In genomic region chr2:101418704-101419663, GRCh38 we compare ENCODE assay signal across 8 cellular contexts. TPM values are rescaled to one million over a fixed set of nuclear protein-coding genes. Genes with fewer than 3 reads are reported as not detected.
DNase-seq lines count a peak whose midpoint lies in the region; ATAC-seq lines count a peak whose summit lies in the region.

No MANE protein-coding gene starts in this region.

- H3K79me1 ChIP-seq in mesenchymal stem cell (replicated peaks; ENCODE audit: low read length, poor library complexity, severe bottlenecking): no peaks in the 10 kb centered on the region

- H2BK120ac ChIP-seq in mesenchymal stem cell (ENCODE audit: low read depth, low read length): no peak overlapping the region

- H3K4me2 ChIP-seq in mesenchymal stem cell (ENCODE audit: low read length, poor library complexity, severe bottlenecking): no peak overlapping the region

- no peak overlapping the region for H3K27ac ChIP-seq in mesenchymal stem cell (ENCODE audit: low read length, poor library complexity, severe bottlenecking)

- no peak overlapping the region for H3K4ac ChIP-seq in mesenchymal stem cell (ENCODE audit: low read depth in 1 of 2, low read length in 2 of 2)

- H2AFZ ChIP-seq in mesenchymal stem cell (ENCODE audit: low read depth, low read length): no peak overlapping the region

- H3K23ac ChIP-seq in mesenchymal stem cell (ENCODE audit: low read length in 2 of 2): no peak overlapping the region

- no peaks in the 10 kb centered on the region for H3K9me3 ChIP-seq in mesenchymal stem cell (ENCODE audit: control insufficient read depth, low read length)

- H3K4me3 ChIP-seq in mesenchymal stem cell (ENCODE audit: insufficient read depth in 1 of 2, low read depth in 1 of 2, low read length in 2 of 2): no peak overlapping the region

- H4K91ac ChIP-seq in mesenchymal stem cell (ENCODE audit: low read length): no peak overlapping the region

- ATAC-seq in HG02571 (IDR thresholded peaks at IDR 0.05; ENCODE audit: unreplicated experiment): no peak

- H3K14ac ChIP-seq in mesenchymal stem cell (ENCODE audit: low read length in 2 of 2): no peak overlapping the region

- H2BK15ac ChIP-seq in mesenchymal stem cell (ENCODE audit: low read depth, poor library complexity, severe bottlenecking): no peak overlapping the region

- no peak overlapping the region for H2AK5ac ChIP-seq in mesenchymal stem cell (ENCODE audit: low read length, severe bottlenecking)

- peak overlapping the region in 1 of 2 experiments; percentile 62 for H2BK12ac ChIP-seq in mesenchymal stem cell (ENCODE audit: low read length in 2 of 2)

- no peak overlapping the region for H3K18ac ChIP-seq in mesenchymal stem cell (ENCODE audit: low read depth in 1 of 2, low read length in 2 of 2)

- H3K4me1 ChIP-seq in mesenchymal stem cell (ENCODE audit: control insufficient read depth, insufficient read depth, low read depth, low read length): no peaks in the 10 kb centered on the region

- no peak overlapping the region for H2BK5ac ChIP-seq in mesenchymal stem cell (ENCODE audit: low read depth, low read length, poor library complexity, severe bottlenecking)

- H3K27me3 ChIP-seq in mesenchymal stem cell (ENCODE audit: control insufficient read depth in 1 of 2, insufficient read depth in 1 of 2, low read length in 2 of 2): peaks cover 0 to under 1% of the 10 kb centered on the region in 2 experiments

- 87% methylated on average over 17 of the region's 20 CpGs for WGBS in mesenchymal stem cell

- DNase-seq in SHP77 (lab: John Stamatoyannopoulos, UW): peak; percentile 45 to 50
- no peak for DNase-seq in SHP77 treated with DMSO at 0.1 percent for 48 hours (lab: John Stamatoyannopoulos, UW)
- DNase-seq in NCI-H2227 (lab: John Stamatoyannopoulos, UW; ENCODE audit: unreplicated experiment): peak; percentile 22
- peak; percentile 70 for DNase-seq in activated CD4-positive, alpha-beta T cell treated with anti-CD3 and anti-CD28 coated beads for 48 hours
- peak; percentile 54 for DNase-seq in effector CD4-positive, alpha-beta T cell
- DNase-seq in mesenchymal stem cell: peak; percentile 68
- DNase-seq in stimulated activated CD8-positive, alpha-beta memory T cell treated with anti-CD3 and anti-CD28 coated beads, Interleukin-7, amount 100 ng/mL, for 24 hours (ENCODE audit: low read depth): peak; percentile 30

- no peak overlapping the region for H4K8ac ChIP-seq in mesenchymal stem cell (ENCODE audit: low read length)

- peak overlapping the region; percentile 58 for H3K9ac ChIP-seq in mesenchymal stem cell (ENCODE audit: low read length)

- peaks cover 0 to 80% of the 10 kb centered on the region in 2 experiments for H3K36me3 ChIP-seq in mesenchymal stem cell (ENCODE audit: control insufficient read depth in 1 of 2, insufficient read depth in 2 of 2, low read depth in 1 of 2, low read length in 2 of 2)

RNA-seq across cellular contexts. Expression of gene CREG2, which starts 31.7 kb away (rescaled TPM):
- not detected for polyA plus RNA-seq in mesenchymal stem cell (2013, experiment 1 of 2)
- polyA plus RNA-seq in mesenchymal stem cell (2013, experiment 2 of 2): not detected

RNA-seq across cellular contexts. Expression of gene RFX8, which starts 55.9 kb away (rescaled TPM):
- 0.55 TPM for polyA plus RNA-seq in mesenchymal stem cell (2013, experiment 1 of 2)
- polyA plus RNA-seq in mesenchymal stem cell (2013, experiment 2 of 2): 0.66 TPM
